ENCODE assay signal across 1 cellular context in the genomic region with DNA sequence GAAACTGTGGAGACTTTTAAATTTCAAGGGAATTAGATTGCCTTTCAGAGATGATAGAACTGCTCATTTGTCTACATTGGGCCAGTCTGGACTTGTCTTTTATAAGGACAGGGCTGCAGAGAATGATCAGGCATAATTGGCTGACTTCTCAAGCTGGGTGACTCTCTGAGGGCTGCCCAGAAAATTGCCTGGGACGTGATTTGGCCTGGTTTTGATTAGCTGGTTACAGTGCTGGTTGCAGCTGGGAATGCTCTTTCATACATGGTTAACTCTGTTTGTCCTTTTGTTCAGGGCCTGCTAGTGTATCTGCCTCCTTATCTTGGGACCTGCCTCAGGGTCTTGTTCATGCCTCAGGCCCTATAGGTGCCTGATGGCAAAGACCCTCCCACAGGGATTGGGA.
TF ChIP-seq lines count a peak whose summit lies in the region.

No MANE protein-coding gene starts in this region.

TF ChIP-seq in GM23338, 12 proteins besides CTCF, POLR2A, EP300 and RAD21 (continued from another document):
- TF ChIP-seq, protein P1, sequence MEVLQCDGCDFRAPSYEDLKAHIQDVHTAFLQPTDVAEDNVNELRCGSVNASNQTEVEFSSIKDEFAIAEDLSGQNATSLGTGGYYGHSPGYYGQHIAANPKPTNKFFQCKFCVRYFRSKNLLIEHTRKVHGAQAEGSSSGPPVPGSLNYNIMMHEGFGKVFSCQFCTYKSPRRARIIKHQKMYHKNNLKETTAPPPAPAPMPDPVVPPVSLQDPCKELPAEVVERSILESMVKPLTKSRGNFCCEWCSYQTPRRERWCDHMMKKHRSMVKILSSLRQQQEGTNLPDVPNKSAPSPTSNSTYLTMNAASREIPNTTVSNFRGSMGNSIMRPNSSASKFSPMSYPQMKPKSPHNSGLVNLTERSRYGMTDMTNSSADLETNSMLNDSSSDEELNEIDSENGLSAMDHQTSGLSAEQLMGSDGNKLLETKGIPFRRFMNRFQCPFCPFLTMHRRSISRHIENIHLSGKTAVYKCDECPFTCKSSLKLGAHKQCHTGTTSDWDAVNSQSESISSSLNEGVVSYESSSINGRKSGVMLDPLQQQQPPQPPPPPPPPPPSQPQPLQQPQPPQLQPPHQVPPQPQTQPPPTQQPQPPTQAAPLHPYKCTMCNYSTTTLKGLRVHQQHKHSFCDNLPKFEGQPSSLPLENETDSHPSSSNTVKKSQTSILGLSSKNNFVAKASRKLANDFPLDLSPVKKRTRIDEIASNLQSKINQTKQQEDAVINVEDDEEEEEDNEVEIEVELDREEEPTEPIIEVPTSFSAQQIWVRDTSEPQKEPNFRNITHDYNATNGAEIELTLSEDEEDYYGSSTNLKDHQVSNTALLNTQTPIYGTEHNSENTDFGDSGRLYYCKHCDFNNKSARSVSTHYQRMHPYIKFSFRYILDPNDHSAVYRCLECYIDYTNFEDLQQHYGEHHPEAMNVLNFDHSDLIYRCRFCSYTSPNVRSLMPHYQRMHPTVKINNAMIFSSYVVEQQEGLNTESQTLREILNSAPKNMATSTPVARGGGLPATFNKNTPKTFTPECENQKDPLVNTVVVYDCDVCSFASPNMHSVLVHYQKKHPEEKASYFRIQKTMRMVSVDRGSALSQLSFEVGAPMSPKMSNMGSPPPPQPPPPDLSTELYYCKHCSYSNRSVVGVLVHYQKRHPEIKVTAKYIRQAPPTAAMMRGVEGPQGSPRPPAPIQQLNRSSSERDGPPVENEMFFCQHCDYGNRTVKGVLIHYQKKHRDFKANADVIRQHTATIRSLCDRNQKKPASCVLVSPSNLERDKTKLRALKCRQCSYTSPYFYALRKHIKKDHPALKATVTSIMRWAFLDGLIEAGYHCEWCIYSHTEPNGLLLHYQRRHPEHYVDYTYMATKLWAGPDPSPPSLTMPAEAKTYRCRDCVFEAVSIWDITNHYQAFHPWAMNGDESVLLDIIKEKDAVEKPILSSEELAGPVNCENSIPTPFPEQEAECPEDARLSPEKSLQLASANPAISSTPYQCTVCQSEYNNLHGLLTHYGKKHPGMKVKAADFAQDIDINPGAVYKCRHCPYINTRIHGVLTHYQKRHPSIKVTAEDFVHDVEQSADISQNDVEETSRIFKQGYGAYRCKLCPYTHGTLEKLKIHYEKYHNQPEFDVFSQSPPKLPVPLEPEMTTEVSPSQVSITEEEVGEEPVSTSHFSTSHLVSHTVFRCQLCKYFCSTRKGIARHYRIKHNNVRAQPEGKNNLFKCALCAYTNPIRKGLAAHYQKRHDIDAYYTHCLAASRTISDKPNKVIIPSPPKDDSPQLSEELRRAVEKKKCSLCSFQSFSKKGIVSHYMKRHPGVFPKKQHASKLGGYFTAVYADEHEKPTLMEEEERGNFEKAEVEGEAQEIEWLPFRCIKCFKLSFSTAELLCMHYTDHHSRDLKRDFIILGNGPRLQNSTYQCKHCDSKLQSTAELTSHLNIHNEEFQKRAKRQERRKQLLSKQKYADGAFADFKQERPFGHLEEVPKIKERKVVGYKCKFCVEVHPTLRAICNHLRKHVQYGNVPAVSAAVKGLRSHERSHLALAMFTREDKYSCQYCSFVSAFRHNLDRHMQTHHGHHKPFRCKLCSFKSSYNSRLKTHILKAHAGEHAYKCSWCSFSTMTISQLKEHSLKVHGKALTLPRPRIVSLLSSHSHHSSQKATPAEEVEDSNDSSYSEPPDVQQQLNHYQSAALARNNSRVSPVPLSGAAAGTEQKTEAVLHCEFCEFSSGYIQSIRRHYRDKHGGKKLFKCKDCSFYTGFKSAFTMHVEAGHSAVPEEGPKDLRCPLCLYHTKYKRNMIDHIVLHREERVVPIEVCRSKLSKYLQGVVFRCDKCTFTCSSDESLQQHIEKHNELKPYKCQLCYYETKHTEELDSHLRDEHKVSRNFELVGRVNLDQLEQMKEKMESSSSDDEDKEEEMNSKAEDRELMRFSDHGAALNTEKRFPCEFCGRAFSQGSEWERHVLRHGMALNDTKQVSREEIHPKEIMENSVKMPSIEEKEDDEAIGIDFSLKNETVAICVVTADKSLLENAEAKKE (CRISPR knock-in tag; IDR thresholded peaks at IDR 0.05): no peak
- no peak for TF ChIP-seq ZNF331 (CRISPR knock-in tag; IDR thresholded peaks at IDR 0.05; ENCODE audit: low read depth)
- TF ChIP-seq, protein P2, sequence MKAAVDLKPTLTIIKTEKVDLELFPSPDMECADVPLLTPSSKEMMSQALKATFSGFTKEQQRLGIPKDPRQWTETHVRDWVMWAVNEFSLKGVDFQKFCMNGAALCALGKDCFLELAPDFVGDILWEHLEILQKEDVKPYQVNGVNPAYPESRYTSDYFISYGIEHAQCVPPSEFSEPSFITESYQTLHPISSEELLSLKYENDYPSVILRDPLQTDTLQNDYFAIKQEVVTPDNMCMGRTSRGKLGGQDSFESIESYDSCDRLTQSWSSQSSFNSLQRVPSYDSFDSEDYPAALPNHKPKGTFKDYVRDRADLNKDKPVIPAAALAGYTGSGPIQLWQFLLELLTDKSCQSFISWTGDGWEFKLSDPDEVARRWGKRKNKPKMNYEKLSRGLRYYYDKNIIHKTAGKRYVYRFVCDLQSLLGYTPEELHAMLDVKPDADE (IDR thresholded peaks at IDR 0.05): no peak
TF ChIP-seq in GM23338: peak in this region for 0.
